11 cellular contexts compared by ENCODE assay signal in the genomic region with DNA sequence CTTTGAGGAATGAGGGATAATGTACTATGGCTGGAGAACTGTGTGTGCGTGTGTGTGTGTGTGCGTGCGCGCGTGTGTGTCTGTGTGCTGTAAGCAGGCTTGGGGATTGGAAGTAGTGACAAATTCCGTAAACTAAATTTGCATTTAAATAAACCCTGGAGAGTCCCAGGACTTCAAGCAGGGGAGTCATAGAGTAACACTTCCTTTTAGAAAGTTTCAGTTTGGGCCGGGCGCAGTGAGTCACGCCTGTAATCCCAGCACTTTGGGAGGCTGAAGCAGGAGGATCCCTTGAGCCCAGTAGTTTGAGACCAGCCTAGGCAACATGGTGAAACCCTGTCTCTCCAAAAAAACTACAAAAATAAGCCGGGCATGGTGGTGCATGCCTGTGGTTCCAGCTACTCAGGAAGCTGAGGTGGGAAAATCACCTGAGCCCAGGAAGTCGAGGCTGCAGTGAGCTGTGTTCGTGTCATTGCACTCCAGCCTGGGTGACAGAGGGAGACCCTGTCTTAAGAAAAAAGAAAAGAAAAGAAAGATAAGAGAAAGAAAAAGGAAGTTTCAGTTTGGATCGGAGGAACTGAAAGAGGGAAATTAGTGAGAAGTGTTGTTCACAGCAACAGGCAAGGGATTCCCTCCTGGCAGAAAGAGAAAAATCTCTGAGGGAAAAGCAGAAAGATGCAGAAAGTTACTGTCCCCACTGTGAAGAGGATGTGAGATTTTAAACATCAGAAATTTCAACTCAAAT.
DNase-seq lines count a peak whose midpoint lies in the region; ATAC-seq, FAIRE-seq and TF ChIP-seq lines count a peak whose summit lies in the region.
"Had no signal": no experiment of that assay in that cellular context is flagged by ENCODE, and none has a peak within 500 bp of the region (broad histone marks: within the 10 kb centered on the region; RNA-seq: fewer than 3 reads in every experiment).

No MANE protein-coding gene starts in this region.

- H3K27ac Mint-ChIP-seq in activated B cell treated with CpG ODN at 0.5 μM for 24 hours = peak overlapping the region; percentile 77
- H3K27ac Mint-ChIP-seq: activated naive CD8-positive, alpha-beta T cell had no signal

- FAIRE-seq in HTR-8/SVneo (lab: Jason Lieb, UNC) = no peak
- FAIRE-seq: H54 had no signal

- peak overlapping the region; percentile 58 for H3K4me3 Mint-ChIP-seq in activated B cell treated with CpG ODN at 0.5 μM for 24 hours
- H3K4me3 Mint-ChIP-seq: activated naive CD8-positive, alpha-beta T cell had no signal

- no peaks in the 10 kb centered on the region for H3K9me3 Mint-ChIP-seq in activated B cell treated with CpG ODN at 0.5 μM for 24 hours

- H3K4me3 ChIP-seq in GM12864 (ENCODE audit: low read depth, low read length) = no peak overlapping the region
- H3K4me3 ChIP-seq: tibial nerve had no signal

- peaks cover 24% of the 10 kb centered on the region for H3K4me1 Mint-ChIP-seq in activated B cell treated with CpG ODN at 0.5 μM for 24 hours

- H3K36me3 Mint-ChIP-seq in activated B cell treated with CpG ODN at 0.5 μM for 24 hours (ENCODE audit: low read depth) = no peaks in the 10 kb centered on the region
- H3K36me3 Mint-ChIP-seq: activated naive CD8-positive, alpha-beta T cell had no signal

- TF ChIP-seq CTCF in GM12864 (IDR thresholded peaks at IDR 0.05; ENCODE audit: low read depth, low read length, missing control alignments) = no peak
- TF ChIP-seq CTCF in activated B cell treated with CpG ODN at 0.5 μM for 24 hours (IDR thresholded peaks at IDR 0.05) = no peak

- ATAC-seq in GM21390 (IDR thresholded peaks at IDR 0.05; ENCODE audit: unreplicated experiment) = peak; percentile 84
- ATAC-seq in HG03095 (IDR thresholded peaks at IDR 0.05; ENCODE audit: unreplicated experiment) = peak; percentile 85
- ATAC-seq in activated B cell treated with CpG ODN at 0.5 μM for 24 hours (ENCODE audit: low read depth) = peak; percentile 81

- intact Hi-C loops in activated B cell treated with CpG ODN at 0.5 μM for 24 hours (cut with micrococcal nuclease) = no loop called here
- intact Hi-C loops in head of caudate nucleus (cut with DNase I) = no loop called here

- CTCF ChIA-PET in activated B cell treated with CpG ODN at 0.5 μM for 24 hours (lab: Charles Lee) = no interaction called here

- no peak for TF ChIP-seq POLR2A in erythroblast (IDR thresholded peaks at IDR 0.05; ENCODE audit: low read length)

- POLR2A ChIA-PET in activated B cell treated with CpG ODN at 0.5 μM for 24 hours (lab: Charles Lee) = no interaction called here

- H3K27me3 Mint-ChIP-seq in activated B cell treated with CpG ODN at 0.5 μM for 24 hours = no peaks in the 10 kb centered on the region
- H3K27me3 Mint-ChIP-seq: activated naive CD8-positive, alpha-beta T cell had no signal

- DNase-seq in GM12864 (ENCODE audit: low read depth) = peak; percentile 45
- DNase-seq in activated B cell treated with CpG ODN at 0.5 μM for 24 hours = no peak
- no peak for DNase-seq in head of caudate nucleus
- no peak for DNase-seq in HTR-8/SVneo (ENCODE audit: insufficient read length, low spot score)
- no peak for DNase-seq in erythroblast (lab: John Stamatoyannopoulos, UW)
- DNase-seq in midbrain (lab: John Stamatoyannopoulos, UW) = no peak
